Comparison of ENCODE assay signal across 1 cellular context in the genomic region with DNA sequence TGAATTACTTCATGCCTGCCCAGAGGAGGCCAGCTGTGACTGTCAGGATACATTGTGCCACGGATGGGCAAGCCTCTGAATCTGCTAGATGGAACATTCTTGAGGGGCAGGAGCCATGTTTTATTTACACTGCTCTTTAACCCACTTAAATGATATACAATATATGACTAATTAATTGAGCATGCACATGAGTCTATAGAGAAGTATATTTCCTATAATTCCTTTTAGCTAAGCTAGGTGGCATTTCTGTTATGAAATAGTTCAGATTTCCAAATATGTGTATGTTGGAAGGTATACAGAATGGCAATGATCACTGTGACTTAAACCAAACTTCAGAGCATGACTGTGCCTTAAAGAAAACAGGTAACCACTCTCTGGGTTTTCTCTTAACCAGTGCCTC.
TF ChIP-seq lines count a peak whose summit lies in the region.

No MANE protein-coding gene starts in this region.

TF ChIP-seq in IMR-90, 13 proteins besides CTCF, POLR2A, EP300 and RAD21 (continued from another document):
- TF ChIP-seq, protein P1, sequence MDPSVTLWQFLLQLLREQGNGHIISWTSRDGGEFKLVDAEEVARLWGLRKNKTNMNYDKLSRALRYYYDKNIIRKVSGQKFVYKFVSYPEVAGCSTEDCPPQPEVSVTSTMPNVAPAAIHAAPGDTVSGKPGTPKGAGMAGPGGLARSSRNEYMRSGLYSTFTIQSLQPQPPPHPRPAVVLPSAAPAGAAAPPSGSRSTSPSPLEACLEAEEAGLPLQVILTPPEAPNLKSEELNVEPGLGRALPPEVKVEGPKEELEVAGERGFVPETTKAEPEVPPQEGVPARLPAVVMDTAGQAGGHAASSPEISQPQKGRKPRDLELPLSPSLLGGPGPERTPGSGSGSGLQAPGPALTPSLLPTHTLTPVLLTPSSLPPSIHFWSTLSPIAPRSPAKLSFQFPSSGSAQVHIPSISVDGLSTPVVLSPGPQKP (IDR thresholded peaks at IDR 0.05; ENCODE audit: borderline replicate concordance, low read depth, low read length): no peak
- TF ChIP-seq FOS (IDR thresholded peaks at IDR 0.05; ENCODE audit: low read depth, low read length): no peak
- no peak for TF ChIP-seq MAFK (IDR thresholded peaks at IDR 0.05; ENCODE audit: low read depth, low read length)
- no peak for TF ChIP-seq MXI1 (IDR thresholded peaks at IDR 0.05; ENCODE audit: borderline replicate concordance, low read depth, low read length)
- TF ChIP-seq NFE2L2 (IDR thresholded peaks at IDR 0.05; ENCODE audit: low read depth, low read length): no peak
- no peak for TF ChIP-seq RCOR1 (IDR thresholded peaks at IDR 0.05; ENCODE audit: insufficient replicate concordance, low read length)
